ENCODE assay signal across 28 cellular contexts in genomic region chr3:188937389-188937788, GRCh38.
A peak's percentile ranks its signal among the peaks of the same experiment; 100 is the strongest.
DNase-seq lines count a peak whose midpoint lies in the region; ATAC-seq, FAIRE-seq and TF ChIP-seq lines count a peak whose summit lies in the region.
"Had no signal": no experiment of that assay in that cellular context is flagged by ENCODE, and none has a peak within 500 bp of the region (broad histone marks: within the 10 kb centered on the region; RNA-seq: fewer than 3 reads in every experiment).

No MANE protein-coding gene starts in this region.

- no peaks in the 10 kb centered on the region for H3K23me2 ChIP-seq in H1 (ENCODE audit: low read depth, low read length)

- POLR2A ChIA-PET in H1 (lab: Charles Lee; ENCODE audit: partially characterized antibody) (interaction anchor here (1.7 kb wide), 1 partner anchor 10 kb away, joined by 7 read pairs; no protein-coding TSS in a partner anchor), HepG2 (lab: Yijun Ruan, JAX) (no interaction called here)

- H3K27ac ChIP-seq in heart left ventricle (no peak overlapping the region), right cardiac atrium (ENCODE audit: low read length) (no peak overlapping the region), H1 (ENCODE audit: low read depth, low read length) (no peak overlapping the region), HepG2 (ENCODE audit: extremely low read length, insufficient read depth, low read length) (no peak overlapping the region)
- H3K27ac ChIP-seq: 22Rv1, epithelial cell of prostate, HL-60, parathyroid adenoma, stomach, tibial artery, VCaP had no signal

- no peaks in the 10 kb centered on the region for H3K79me1 ChIP-seq in H1 (ENCODE audit: low read depth, low read length)

- H3K4me1 ChIP-seq in heart left ventricle (peaks cover 0 to 40% (median 5%) of the 10 kb centered on the region in 12 donors), right cardiac atrium (ENCODE audit: control insufficient read depth, insufficient read depth, low read length) (peaks cover 3% of the 10 kb centered on the region), H1 (replicated peaks in 1 of 4; ENCODE audit: control insufficient read depth in 3 of 4, insufficient read depth in 4 of 4, low read length in 3 of 4) (peaks cover 0 to 4% (median 0%) of the 10 kb centered on the region in 4 experiments; a peak in 3 of 7 replicates), HepG2 (ENCODE audit: insufficient read depth, low read length) (peaks cover 11% of the 10 kb centered on the region)
- H3K4me1 ChIP-seq: HAP-1, parathyroid adenoma had no signal

- no peak for TF ChIP-seq POLR2A in heart left ventricle (IDR thresholded peaks at IDR 0.05)
- no peak for TF ChIP-seq POLR2A in H1 (IDR thresholded peaks at IDR 0.05; ENCODE audit: control extremely low read depth in 1 of 2, low read depth in 2 of 2, low read length in 2 of 2)
- TF ChIP-seq POLR2A in HepG2 (IDR thresholded peaks at IDR 0.05; ENCODE audit: insufficient read depth in 1 of 2, low read depth in 2 of 2, low read length in 2 of 2): no peak

- TF ChIP-seq RAD21 in H1 (IDR thresholded peaks at IDR 0.05 in 1 of 2, conservative IDR thresholded peaks at IDR 0.05 in 1 of 2; ENCODE audit: low read depth in 2 of 2, low read length in 2 of 2) (no peak), HepG2 (CRISPR knock-in tag; IDR thresholded peaks at IDR 0.05) (no peak)

- H3K79me2 ChIP-seq in H1 (ENCODE audit: control insufficient read depth in 1 of 2, insufficient read depth in 2 of 2, low read length in 2 of 2) (no peaks in the 10 kb centered on the region), HepG2 (ENCODE audit: insufficient read depth, low read length) (no peaks in the 10 kb centered on the region)
- H3K79me2 ChIP-seq: parathyroid adenoma had no signal

- peak in 3 of 4 donors; percentile 31 to 48 (median 34) for ATAC-seq in heart left ventricle
- ATAC-seq in right cardiac atrium: no peak
- no peak for ATAC-seq in HepG2
- ATAC-seq in GM21786 (IDR thresholded peaks at IDR 0.05; ENCODE audit: unreplicated experiment): no peak
- no peak for ATAC-seq in GM18858 (IDR thresholded peaks at IDR 0.05; ENCODE audit: unreplicated experiment)
- no peak for ATAC-seq in left cardiac atrium
- ATAC-seq: Right ventricle myocardium inferior had no signal

- no peak overlapping the region for H3K23ac ChIP-seq in H1 (ENCODE audit: insufficient read length)

- DNase-seq in heart left ventricle (no peak), right cardiac atrium (no peak), H1 (ENCODE audit: low read depth in 1 of 2, low spot score in 2 of 2) (no peak), HepG2 (ENCODE audit: low spot score) (no peak), left cardiac atrium (no peak), NCI-H146 (lab: John Stamatoyannopoulos, UW) (no peak)
- DNase-seq: activated CD4-positive, alpha-beta T cell treated with anti-CD3 and anti-CD28 coated beads, Interleukin-2, amount 10 ng/mL, durations not matched to agents 7 days and 5 days; aorta; CD4-positive, alpha-beta T cell; DMS153; foreskin fibroblast; GDM1; NCI-H1092 treated with DMSO at 0.1 percent for 48 hours; NCI-H1930; NCI-H2227 treated with DMSO at 0.1 percent for 48 hours; NCI-H748 treated with DMSO at 0.1 percent for 48 hours; stomach; tibial artery had no signal

- H2AFZ ChIP-seq in H1 (ENCODE audit: low read length) (no peak overlapping the region), HepG2 (ENCODE audit: low read length) (no peak overlapping the region)
- H2AFZ ChIP-seq: parathyroid adenoma had no signal

- no peak overlapping the region for H4K5ac ChIP-seq in H1 (ENCODE audit: insufficient read length, low read depth, low read length)

- no peak overlapping the region; the same call in 1 of the 2 replicates for H2BK5ac ChIP-seq in H1 (ENCODE audit: low read depth, low read length)

- H3K14ac ChIP-seq in H1 (ENCODE audit: insufficient read length): no peak overlapping the region

- no peak for TF ChIP-seq CTCF in heart left ventricle (IDR thresholded peaks at IDR 0.05)
- TF ChIP-seq CTCF in H1 (IDR thresholded peaks at IDR 0.05; ENCODE audit: control extremely low read depth in 1 of 3, insufficient read depth in 1 of 3, low read depth in 1 of 3, low read length in 3 of 3): no peak
- TF ChIP-seq CTCF in HepG2 (CRISPR knock-in tag; IDR thresholded peaks at IDR 0.05): no peak

- no peaks in the 10 kb centered on the region for H3K27me3 ChIP-seq in heart left ventricle
- H3K27me3 ChIP-seq in right cardiac atrium (ENCODE audit: control insufficient read depth, insufficient read depth): no peaks in the 10 kb centered on the region
- H3K27me3 ChIP-seq in H1 (replicated peaks in 1 of 4; ENCODE audit: control insufficient read depth in 3 of 4, extremely low read depth in 1 of 4, insufficient read depth in 3 of 4, low read length in 3 of 4): no peaks in the 10 kb centered on the region
- no peaks in the 10 kb centered on the region for H3K27me3 ChIP-seq in HepG2 (ENCODE audit: control insufficient read depth in 1 of 2, insufficient read depth in 2 of 2, low read length in 2 of 2)
- H3K27me3 ChIP-seq: stomach, tibial artery had no signal

- no peak overlapping the region for H3K18ac ChIP-seq in H1 (ENCODE audit: extremely low read depth, low read length)

- H3K4ac ChIP-seq in H1 (replicated peaks; ENCODE audit: insufficient read length, low read depth, low read length): no peak overlapping the region

- H4K20me1 ChIP-seq in H1 (replicated peaks in 1 of 2; ENCODE audit: control insufficient read depth in 1 of 2, insufficient read depth in 2 of 2, low read length in 2 of 2): no peaks in the 10 kb centered on the region
- no peaks in the 10 kb centered on the region for H4K20me1 ChIP-seq in HepG2 (ENCODE audit: insufficient read depth, low read length)

- BruUV-seq in HepG2 (replicated peaks; lab: Mats Ljungman, UMichigan): no TSS peak

- H3K36me3 ChIP-seq in heart left ventricle (no peaks in the 10 kb centered on the region), H1 (ENCODE audit: control insufficient read depth in 2 of 4, insufficient read depth in 4 of 4, low read length in 3 of 4) (no peaks in the 10 kb centered on the region), HepG2 (replicated peaks in 1 of 2; ENCODE audit: control insufficient read depth in 1 of 2, insufficient read depth in 2 of 2, low read length in 2 of 2) (no peaks in the 10 kb centered on the region)
- H3K36me3 ChIP-seq: HAP-1, stomach, tibial artery had no signal

- no peak overlapping the region for H2AK5ac ChIP-seq in H1 (ENCODE audit: low read depth, low read length)

- peak overlapping the region; percentile 22; the same call in 1 of the 2 replicates for H2BK12ac ChIP-seq in H1 (ENCODE audit: low read depth, low read length)

- H4K8ac ChIP-seq in H1 (ENCODE audit: extremely low read depth, insufficient read depth, low read length): no peak overlapping the region

- FAIRE-seq in H1 (lab: Jason Lieb, UNC) (no peak), HepG2 (lab: Jason Lieb, UNC) (no peak)
- FAIRE-seq: islet of Langerhans had no signal

- WGBS in heart left ventricle, 4 donors: 62 to 77% (median 70%) methylated on average over 7 of the region's 7 CpGs
- WGBS in right cardiac atrium: 64% methylated on average over 7 of the region's 7 CpGs
- WGBS in H1 (ENCODE audit: extremely low coverage in 1 of 2, insufficient coverage in 1 of 2, insufficient read length in 1 of 2, insufficient replicate concordance in 2 of 2, low coverage in 1 of 2, low lambda C conversion rate in 2 of 2, missing lambda C conversion rate in 1 of 2), 2 experiments: 71% methylated on average over 7 of the region's 7 CpGs; no CpG with 5 or more reads in 1 of the 2 experiments
- 78% methylated on average over 7 of the region's 7 CpGs for WGBS in HepG2 (ENCODE audit: low lambda C conversion rate)

- no peak overlapping the region for H4K91ac ChIP-seq in H1 (replicated peaks; ENCODE audit: insufficient read length, low read length)

- H2BK120ac ChIP-seq in H1 (replicated peaks; ENCODE audit: low read depth, low read length): no peak overlapping the region

- CTCF ChIA-PET in H1 (lab: Charles Lee; ENCODE audit: partially characterized antibody): interaction anchor here (1.3 to 6.3 kb wide), 3 partner anchors 8 to 56 kb away, joined by 3 to 71 read pairs (median 6); no protein-coding TSS in a partner anchor
- CTCF ChIA-PET in HepG2 (lab: Yijun Ruan, JAX; ENCODE audit: low intra/inter-chr PET ratio, low total read pairs): no interaction called here

- H3K4me3 ChIP-seq in heart left ventricle (no peak overlapping the region), right cardiac atrium (ENCODE audit: low read length) (no peak overlapping the region), H1 (ENCODE audit: extremely low read depth in 1 of 4, insufficient read depth in 2 of 4, low read depth in 3 of 4, low read length in 4 of 4) (no peak overlapping the region; a peak in 1 of 8 replicates), HepG2 (replicated peaks in 1 of 3; ENCODE audit: insufficient read depth in 1 of 3, low read depth in 2 of 3, low read length in 3 of 3) (no peak overlapping the region)
- H3K4me3 ChIP-seq: HAP-1, stomach, tibial artery had no signal

- H3K56ac ChIP-seq in H1 (replicated peaks; ENCODE audit: insufficient read length, low read depth, low read length): no peak overlapping the region

- H3K4me2 ChIP-seq in H1 (ENCODE audit: insufficient read depth in 1 of 2, low read depth in 2 of 2, low read length in 2 of 2) (no peak overlapping the region), HepG2 (ENCODE audit: low read depth, low read length) (no peak overlapping the region)

- H2BK15ac ChIP-seq in H1 (ENCODE audit: low read length): no peak overlapping the region

- H2BK20ac ChIP-seq in H1 (ENCODE audit: low read length): 0 out of 2 replicates have a peak overlapping the region, but pooled peaks have one; percentile 55

- in situ Hi-C loops in HepG2 (cut with HindIII; ENCODE audit: extremely low pct_ligation_motif_present, low pct_unique_long_range_greater_than_20kb): no loop called here

- intact Hi-C loops in heart left ventricle (cut with DNase I) (no loop called here), right cardiac atrium (cut with DNase I) (no loop called here), HepG2 (cut with micrococcal nuclease; ENCODE audit: unreplicated experiment) (loop anchor here (5.0 kb wide), 1 partner anchor 100 kb away; no protein-coding TSS in a partner anchor), left cardiac atrium (cut with DNase I) (no loop called here)

- H3K9me3 ChIP-seq in heart left ventricle (no peaks in the 10 kb centered on the region), right cardiac atrium (ENCODE audit: control insufficient read depth, low read length) (no peaks in the 10 kb centered on the region), H1 (ENCODE audit: insufficient read depth in 2 of 2, low read depth in 1 of 2, low read length in 1 of 2) (no peaks in the 10 kb centered on the region), HepG2 (ENCODE audit: low read length) (no peaks in the 10 kb centered on the region)
- H3K9me3 ChIP-seq: HAP-1, stomach, tibial artery had no signal

- H3K9ac ChIP-seq in H1 (replicated peaks in 1 of 4; ENCODE audit: extremely low read depth in 1 of 4, low read depth in 3 of 4, low read length in 3 of 4) (no peak overlapping the region), HepG2 (ENCODE audit: insufficient read depth, low read depth, low read length) (no peak overlapping the region)
- H3K9ac ChIP-seq: parathyroid adenoma had no signal

- no peak for TF ChIP-seq EP300 in H1 (IDR thresholded peaks at IDR 0.05; ENCODE audit: borderline replicate concordance in 1 of 2, low read depth in 2 of 2, low read length in 2 of 2)
- no peak for TF ChIP-seq EP300 in HepG2 (IDR thresholded peaks at IDR 0.05; ENCODE audit: low read depth in 2 of 2, low read length in 2 of 2)
- no peak for TF ChIP-seq EP300 in HepG2 (CRISPR knock-in tag; IDR thresholded peaks at IDR 0.05; ENCODE audit: borderline replicate concordance)

Comparison
In these comparisons a context has a peak if more than half of its experiments do, and no peak if none do; other contexts are left out.
1. ATAC-seq: peak in heart left ventricle (3 of 4); none in right cardiac atrium (0 of 2), HepG2 (single experiment), GM21786 (single experiment), GM18858 (single experiment) and left cardiac atrium (0 of 2).